In genomic region chr21:15729346-15729673, GRCh38 we compare ENCODE assay signal across 8 cellular contexts. TPM values are rescaled to one million over a fixed set of nuclear protein-coding genes. Genes with fewer than 3 reads are reported as not detected.
DNase-seq lines count a peak whose midpoint lies in the region; ATAC-seq and TF ChIP-seq lines count a peak whose summit lies in the region.

No MANE protein-coding gene starts in this region.

- no peaks in the 10 kb centered on the region for H3K27me3 ChIP-seq in RWPE2 (ENCODE audit: insufficient read depth, poor library complexity, severe bottlenecking)
- H3K27me3 ChIP-seq in esophagus (ENCODE audit: control insufficient read depth in 1 of 2, insufficient read depth in 2 of 2, low read length in 2 of 2) = no peaks in the 10 kb centered on the region
- H3K27me3 ChIP-seq in parathyroid adenoma (ENCODE audit: control insufficient read depth, insufficient read depth, low read length) = no peaks in the 10 kb centered on the region

- ATAC-seq in RWPE2 (ENCODE audit: low read depth) (no peak; the same call in 2 of the 3 replicates), HG03439 (IDR thresholded peaks at IDR 0.05; ENCODE audit: unreplicated experiment) (no peak), GM18502 (IDR thresholded peaks at IDR 0.05; ENCODE audit: poor library complexity, unreplicated experiment) (no peak)

- TF ChIP-seq CTCF in Calu3 (IDR thresholded peaks at IDR 0.05; ENCODE audit: unreplicated experiment) = no peak
- no peak for TF ChIP-seq CTCF in RWPE2 (IDR thresholded peaks at IDR 0.05; ENCODE audit: poor library complexity, severe bottlenecking)
- TF ChIP-seq CTCF in parathyroid adenoma (IDR thresholded peaks at IDR 0.05) = no peak

- H3K4me1 Mint-ChIP-seq in Calu3 (ENCODE audit: low read depth, unreplicated experiment) = peaks cover 7% of the 10 kb centered on the region

- no peaks in the 10 kb centered on the region for H3K27me3 Mint-ChIP-seq in Calu3 (ENCODE audit: unreplicated experiment)

- peak overlapping the region; percentile 77 for H3K4me3 Mint-ChIP-seq in Calu3 (ENCODE audit: low read depth, unreplicated experiment)

- H3K4me1 ChIP-seq in RWPE2 (ENCODE audit: insufficient read depth, poor library complexity, severe bottlenecking) (peaks cover 12% of the 10 kb centered on the region), esophagus (ENCODE audit: control insufficient read depth in 2 of 2, insufficient read depth in 2 of 2, low read length in 1 of 2) (no peaks in the 10 kb centered on the region), parathyroid adenoma (no peaks in the 10 kb centered on the region)

- BruUV-seq in Calu3 (replicated peaks; lab: Mats Ljungman, UMichigan) = no TSS peak

- H2AFZ ChIP-seq in parathyroid adenoma = peak overlapping the region; percentile 89

- H3K9me3 ChIP-seq in RWPE2 (ENCODE audit: severe bottlenecking) (no peaks in the 10 kb centered on the region), esophagus (ENCODE audit: control insufficient read depth in 2 of 2, insufficient read depth in 1 of 2, low read depth in 1 of 2, low read length in 1 of 2) (no peaks in the 10 kb centered on the region), parathyroid adenoma (ENCODE audit: control insufficient read depth, low read length) (no peaks in the 10 kb centered on the region)

- H3K9me3 Mint-ChIP-seq in Calu3 (ENCODE audit: low read depth, unreplicated experiment) = no peaks in the 10 kb centered on the region

- H3K4me3 ChIP-seq in RWPE2 (ENCODE audit: severe bottlenecking) = peak overlapping the region; percentile 97
- H3K4me3 ChIP-seq in esophagus (ENCODE audit: low read depth in 1 of 2, low read length in 2 of 2) = peak overlapping the region; percentile 45 to 96
- H3K4me3 ChIP-seq in parathyroid adenoma (ENCODE audit: low read depth, low read length) = peak overlapping the region; percentile 50

- peak overlapping the region; percentile 39 for H3K27ac Mint-ChIP-seq in Calu3 (ENCODE audit: unreplicated experiment)

- H3K9ac ChIP-seq in parathyroid adenoma = no peak overlapping the region

- H3K79me2 ChIP-seq in parathyroid adenoma = peaks cover 6% of the 10 kb centered on the region

- CTCF ChIA-PET in Calu3 (lab: Charles Lee) = no interaction called here

- intact Hi-C loops in Calu3 (cut with micrococcal nuclease; ENCODE audit: unreplicated experiment) = no loop called here
- intact Hi-C loops in head of caudate nucleus (cut with DNase I) = no loop called here

- 3 to 4% methylated on average over 11 of the region's 11 CpGs for WGBS in esophagus, 2 donors

- no peak for DNase-seq in Calu3
- no peak for DNase-seq in RWPE2 (ENCODE audit: low spot score)
- DNase-seq in head of caudate nucleus = no peak
- DNase-seq in Ammon's horn (ENCODE audit: low spot score) = no peak

- H3K27ac ChIP-seq in RWPE2 (ENCODE audit: poor library complexity, severe bottlenecking) (peak overlapping the region; percentile 83), esophagus (ENCODE audit: low read depth in 2 of 2, low read length in 1 of 2) (peak overlapping the region; percentile 92 to 97), parathyroid adenoma (peak overlapping the region; percentile 65)

- peaks cover 11% of the 10 kb centered on the region for H3K36me3 Mint-ChIP-seq in Calu3 (ENCODE audit: insufficient read depth, unreplicated experiment)

- no peaks in the 10 kb centered on the region; the same call in 1 of the 2 replicates for H3K36me3 ChIP-seq in RWPE2 (ENCODE audit: low read depth)
- no peaks in the 10 kb centered on the region for H3K36me3 ChIP-seq in esophagus (ENCODE audit: control insufficient read depth in 2 of 2, insufficient read depth in 2 of 2, low read length in 1 of 2)
- H3K36me3 ChIP-seq in parathyroid adenoma (ENCODE audit: control insufficient read depth, insufficient read depth, low read length) = no peaks in the 10 kb centered on the region

- H3K4me2 ChIP-seq in parathyroid adenoma (ENCODE audit: low read length) = peak overlapping the region; percentile 50

RNA-seq across cellular contexts. Expression of gene USP25, which starts 0.5 kb away (rescaled TPM):
- 21.8 and 22.1 TPM in 2 replicates for total RNA-seq in Calu3 (2022)
- polyA plus RNA-seq in esophagus = 10 to 100 TPM; 10.4 to 10.8 TPM
